In genomic region chr3:73068419-73068818, GRCh38 we compare ENCODE assay signal across 19 cellular contexts.
"Had no signal": no experiment of that assay in that cellular context is flagged by ENCODE, and none has a peak within 500 bp of the region (broad histone marks: within the 10 kb centered on the region; RNA-seq: fewer than 3 reads in every experiment).

No MANE protein-coding gene starts in this region.

- H3K9me3 Mint-ChIP-seq: natural killer cell treated with Interleukin-12 subunit alpha and Interleukin-12 subunit beta and Interleukin-15 and Interleukin-18, amount 100 ng/mL, for 72 hours; neural progenitor cell had no signal

- ATAC-seq: foreskin keratinocyte; left colon; natural killer cell treated with Interleukin-12 subunit alpha and Interleukin-12 subunit beta and Interleukin-15 and Interleukin-18, amount 100 ng/mL, for 72 hours; pancreas had no signal

- H3K27ac Mint-ChIP-seq: natural killer cell treated with Interleukin-12 subunit alpha and Interleukin-12 subunit beta and Interleukin-15 and Interleukin-18, amount 100 ng/mL, for 72 hours; neural progenitor cell; progenitor cell of endocrine pancreas had no signal

- H3K9me3 ChIP-seq: esophagus squamous epithelium, pancreas, sigmoid colon, stomach, thoracic aorta, transverse colon had no signal

- H2AFZ ChIP-seq: hepatocyte, neural progenitor cell had no signal

- H3K9ac ChIP-seq: neural progenitor cell had no signal

- DNase-seq: dermis blood vessel endothelial cell; esophagus squamous epithelium; foreskin keratinocyte; left colon; mammary epithelial cell; nucleus accumbens; pancreas; sigmoid colon; small intestine; stimulated activated CD4-positive, alpha-beta T cell treated with anti-CD3 and anti-CD28 coated beads, Interleukin-12 subunit alpha, Interleukin-12 subunit beta, amount 100 ng/mL, for 4 hours; stimulated activated naive CD4-positive, alpha-beta T cell; stomach; substantia nigra; transverse colon had no signal

- H3K4me3 ChIP-seq: esophagus squamous epithelium, hepatocyte, neural progenitor cell, pancreas, sigmoid colon, stomach, thoracic aorta, transverse colon had no signal

- H3K27me3 ChIP-seq: esophagus squamous epithelium, foreskin keratinocyte, hepatocyte, neural progenitor cell, pancreas, sigmoid colon, stomach, transverse colon had no signal

- H3K4me3 Mint-ChIP-seq: natural killer cell treated with Interleukin-12 subunit alpha and Interleukin-12 subunit beta and Interleukin-15 and Interleukin-18, amount 100 ng/mL, for 72 hours; neural progenitor cell had no signal

- H3K4me1 ChIP-seq: esophagus squamous epithelium, foreskin keratinocyte, pancreas, sigmoid colon, stomach had no signal

- H3K27me3 Mint-ChIP-seq: natural killer cell treated with Interleukin-12 subunit alpha and Interleukin-12 subunit beta and Interleukin-15 and Interleukin-18, amount 100 ng/mL, for 72 hours; progenitor cell of endocrine pancreas had no signal

- H3K27ac ChIP-seq: esophagus squamous epithelium, foreskin keratinocyte, hepatocyte, neural progenitor cell, pancreas, sigmoid colon, stomach, thoracic aorta, transverse colon had no signal

- H3K4me2 ChIP-seq: hepatocyte, neural progenitor cell had no signal
